In genomic region chr2:231462729-231463465, GRCh38 we compare ENCODE assay signal across 8 cellular contexts. TPM values are rescaled to one million over a fixed set of nuclear protein-coding genes. Genes with fewer than 3 reads are reported as not detected.
DNase-seq lines count a peak whose midpoint lies in the region; ATAC-seq lines count a peak whose summit lies in the region.

No MANE protein-coding gene starts in this region.

- peaks cover 9 to 38% (median 30%) of the 10 kb centered on the region in 5 donors for H3K4me1 ChIP-seq in subcutaneous abdominal adipose tissue (ENCODE audit: control insufficient read depth in 5 of 5, insufficient read depth in 5 of 5, low read length in 5 of 5)

- peak overlapping the region; percentile 96 for H3K4me3 Mint-ChIP-seq in T-helper 1 cell treated with Interleukin-12 subunit alpha and Interleukin-12 subunit beta and Interleukin-4 antibody, amounts not matched to agents 30 μg/mL and 1 μg/mL, for 36 hours
- peak overlapping the region; percentile 90 to 98 (median 94) for H3K4me3 Mint-ChIP-seq in immature natural killer cell

- peak overlapping the region; percentile 60 to 94 (median 91) for H3K9ac ChIP-seq in subcutaneous abdominal adipose tissue (ENCODE audit: low read length in 5 of 5)

- H3K4me3 ChIP-seq in subcutaneous abdominal adipose tissue (ENCODE audit: low read depth in 1 of 5, low read length in 5 of 5): peak overlapping the region; percentile 71 to 97 (median 92)

- H3K36me3 Mint-ChIP-seq in T-helper 1 cell treated with Interleukin-12 subunit alpha and Interleukin-12 subunit beta and Interleukin-4 antibody, amounts not matched to agents 30 μg/mL and 1 μg/mL, for 36 hours (ENCODE audit: low read depth): peaks cover 50% of the 10 kb centered on the region
- H3K36me3 Mint-ChIP-seq in activated naive CD4-positive, alpha-beta T cell treated with anti-CD3 and anti-CD28 coated beads, Interleukin-2, amount 50 U/mL, for 72 hours: peaks cover 57 to 59% of the 10 kb centered on the region in 2 donors
- peaks cover 40 to 47% (median 44%) of the 10 kb centered on the region in 3 donors for H3K36me3 Mint-ChIP-seq in immature natural killer cell

- no peaks in the 10 kb centered on the region for H3K27me3 Mint-ChIP-seq in T-helper 1 cell treated with Interleukin-12 subunit alpha and Interleukin-12 subunit beta and Interleukin-4 antibody, amounts not matched to agents 30 μg/mL and 1 μg/mL, for 36 hours (ENCODE audit: low read depth)
- peaks cover 10 to 24% (median 21%) of the 10 kb centered on the region in 3 donors for H3K27me3 Mint-ChIP-seq in immature natural killer cell (ENCODE audit: low read depth in 3 of 3)

- H3K27me3 ChIP-seq in subcutaneous abdominal adipose tissue (ENCODE audit: control insufficient read depth in 5 of 5, insufficient read depth in 4 of 5, low read length in 5 of 5): no peaks in the 10 kb centered on the region

- H3K27ac Mint-ChIP-seq in T-helper 1 cell treated with Interleukin-12 subunit alpha and Interleukin-12 subunit beta and Interleukin-4 antibody, amounts not matched to agents 30 μg/mL and 1 μg/mL, for 36 hours: peak overlapping the region; percentile 98
- peak overlapping the region; percentile 99 to 100 for H3K27ac Mint-ChIP-seq in activated naive CD4-positive, alpha-beta T cell treated with anti-CD3 and anti-CD28 coated beads, Interleukin-2, amount 50 U/mL, for 72 hours
- peak overlapping the region; percentile 94 to 99 (median 98) for H3K27ac Mint-ChIP-seq in immature natural killer cell

- ATAC-seq in activated naive CD4-positive, alpha-beta T cell treated with anti-CD3 and anti-CD28 coated beads, Interleukin-2, amount 50 U/mL, for 72 hours: no peak
- no peak for ATAC-seq in GM21737 (IDR thresholded peaks at IDR 0.05; ENCODE audit: unreplicated experiment)

- DNase-seq in T-helper 1 cell (no peak), immature natural killer cell (no peak), posterior vena cava (ENCODE audit: low spot score) (no peak), inferior parietal cortex (ENCODE audit: extremely low spot score) (no peak)
- DNase-seq in activated naive CD4-positive, alpha-beta T cell treated with anti-CD3 and anti-CD28 coated beads, Interleukin-2, amount 50 U/mL, for 72 hours (ENCODE audit: low spot score in 2 of 2): no peak

- H3K9me3 Mint-ChIP-seq in T-helper 1 cell treated with Interleukin-12 subunit alpha and Interleukin-12 subunit beta and Interleukin-4 antibody, amounts not matched to agents 30 μg/mL and 1 μg/mL, for 36 hours: no peaks in the 10 kb centered on the region
- no peaks in the 10 kb centered on the region for H3K9me3 Mint-ChIP-seq in activated naive CD4-positive, alpha-beta T cell treated with anti-CD3 and anti-CD28 coated beads, Interleukin-2, amount 50 U/mL, for 72 hours
- no peaks in the 10 kb centered on the region for H3K9me3 Mint-ChIP-seq in immature natural killer cell

- peak overlapping the region; percentile 95 for H3K27ac ChIP-seq in subcutaneous abdominal adipose tissue (ENCODE audit: low read depth, low read length)

- H3K9me3 ChIP-seq in subcutaneous abdominal adipose tissue (ENCODE audit: control insufficient read depth in 5 of 5, low read length in 5 of 5): no peaks in the 10 kb centered on the region

- peaks cover 40% of the 10 kb centered on the region for H3K4me1 Mint-ChIP-seq in T-helper 1 cell treated with Interleukin-12 subunit alpha and Interleukin-12 subunit beta and Interleukin-4 antibody, amounts not matched to agents 30 μg/mL and 1 μg/mL, for 36 hours (ENCODE audit: low read depth)
- peaks cover 47 to 71% of the 10 kb centered on the region in 2 donors for H3K4me1 Mint-ChIP-seq in immature natural killer cell

- intact Hi-C loops in posterior vena cava (cut with DNase I): no loop called here

- peaks cover 41 to 50% (median 49%) of the 10 kb centered on the region in 5 donors for H3K36me3 ChIP-seq in subcutaneous abdominal adipose tissue (ENCODE audit: control insufficient read depth in 5 of 5, insufficient read depth in 5 of 5, low read length in 5 of 5)

RNA-seq across cellular contexts. Expression of gene NCL, which starts 1.4 kb away (rescaled TPM):
- total RNA-seq in activated naive CD4-positive, alpha-beta T cell treated with anti-CD3 and anti-CD28 coated beads, Interleukin-2, amount 50 U/mL, for 72 hours: 100 to 1,000 TPM; 435 to 901 TPM
- polyA plus RNA-seq in immature natural killer cell: 100 to 1,000 TPM; 110 to 602 (median 239) TPM
- total RNA-seq in posterior vena cava: 100 to 1,000 TPM; 341 to 448 TPM
